Comparison of ENCODE assay signal across 10 cellular contexts in genomic region chr6:1552296-1552761, GRCh38. TPM values are rescaled to one million over a fixed set of nuclear protein-coding genes. Genes with fewer than 3 reads are reported as not detected.
DNase-seq lines count a peak whose midpoint lies in the region; ATAC-seq and TF ChIP-seq lines count a peak whose summit lies in the region.
"Had no signal": no experiment of that assay in that cellular context is flagged by ENCODE, and none has a peak within 500 bp of the region (broad histone marks: within the 10 kb centered on the region; RNA-seq: fewer than 3 reads in every experiment).

No MANE protein-coding gene starts in this region.

- no peaks in the 10 kb centered on the region for H3K27me3 ChIP-seq in suprapubic skin

- POLR2A ChIA-PET in activated CD8-positive, alpha-beta T cell treated with anti-CD3 and anti-CD28 coated beads for 36 hours (lab: Charles Lee): interaction anchor here (0.5 kb wide), 1 partner anchor 23 kb away, joined by 3 read pairs; no protein-coding TSS in a partner anchor
- POLR2A ChIA-PET in activated CD8-positive, alpha-beta T cell treated with anti-CD3 and anti-CD28 coated beads, Interleukin-2, amount 10 ng/mL, durations not matched to agents 7 days and 5 days (lab: Charles Lee): no interaction called here

- peaks cover 27% of the 10 kb centered on the region for H3K27me3 Mint-ChIP-seq in activated CD8-positive, alpha-beta T cell treated with anti-CD3 and anti-CD28 coated beads for 36 hours
- peaks cover 20% of the 10 kb centered on the region for H3K27me3 Mint-ChIP-seq in activated CD8-positive, alpha-beta T cell treated with anti-CD3 and anti-CD28 coated beads, Interleukin-2, amount 10 ng/mL, durations not matched to agents 7 days and 5 days (ENCODE audit: low read depth)

- no peaks in the 10 kb centered on the region for H3K9me3 Mint-ChIP-seq in activated CD8-positive, alpha-beta T cell treated with anti-CD3 and anti-CD28 coated beads for 36 hours
- no peaks in the 10 kb centered on the region for H3K9me3 Mint-ChIP-seq in activated CD8-positive, alpha-beta T cell treated with anti-CD3 and anti-CD28 coated beads, Interleukin-2, amount 10 ng/mL, durations not matched to agents 7 days and 5 days (ENCODE audit: insufficient read depth)

- H3K4me3 ChIP-seq in suprapubic skin: no peak overlapping the region

- H3K4me1 ChIP-seq in suprapubic skin: peaks cover 14% of the 10 kb centered on the region

- CTCF ChIA-PET in activated CD8-positive, alpha-beta T cell treated with anti-CD3 and anti-CD28 coated beads for 36 hours (lab: Charles Lee): interaction anchor here (0.7 to 1.9 kb wide), 5 partner anchors 10 to 46 kb away, joined by 3 to 7 read pairs (median 4); no protein-coding TSS in a partner anchor
- CTCF ChIA-PET in activated CD8-positive, alpha-beta T cell treated with anti-CD3 and anti-CD28 coated beads, Interleukin-2, amount 10 ng/mL, durations not matched to agents 7 days and 5 days (lab: Charles Lee): interaction anchor here (0.8 to 1.8 kb wide), 6 partner anchors 9 to 29 kb away, joined by 3 to 16 read pairs (median 6); no protein-coding TSS in a partner anchor

- H3K4me1 Mint-ChIP-seq in activated CD8-positive, alpha-beta T cell treated with anti-CD3 and anti-CD28 coated beads for 36 hours (ENCODE audit: low read depth): peaks cover 10% of the 10 kb centered on the region
- peaks cover 8% of the 10 kb centered on the region for H3K4me1 Mint-ChIP-seq in activated CD8-positive, alpha-beta T cell treated with anti-CD3 and anti-CD28 coated beads, Interleukin-2, amount 10 ng/mL, durations not matched to agents 7 days and 5 days (ENCODE audit: low read depth)

- no peak for TF ChIP-seq POLR2A in suprapubic skin (IDR thresholded peaks at IDR 0.05)

- H3K36me3 ChIP-seq in suprapubic skin: peaks cover 7% of the 10 kb centered on the region

- H3K27ac Mint-ChIP-seq in activated CD8-positive, alpha-beta T cell treated with anti-CD3 and anti-CD28 coated beads for 36 hours: no peak overlapping the region
- no peak overlapping the region for H3K27ac Mint-ChIP-seq in activated CD8-positive, alpha-beta T cell treated with anti-CD3 and anti-CD28 coated beads, Interleukin-2, amount 10 ng/mL, durations not matched to agents 7 days and 5 days
- H3K27ac Mint-ChIP-seq: nephron progenitor cell; stimulated activated memory B cell treated with anti-CD40 and anti-IgM and Interleukin-4, amounts not matched to agents 10 μg/mL and 1 μg/mL and 100 μg/mL, for 72 hours had no signal

- no peaks in the 10 kb centered on the region for H3K36me3 Mint-ChIP-seq in activated CD8-positive, alpha-beta T cell treated with anti-CD3 and anti-CD28 coated beads for 36 hours (ENCODE audit: low read depth)
- H3K36me3 Mint-ChIP-seq in activated CD8-positive, alpha-beta T cell treated with anti-CD3 and anti-CD28 coated beads, Interleukin-2, amount 10 ng/mL, durations not matched to agents 7 days and 5 days (ENCODE audit: low read depth): no peaks in the 10 kb centered on the region
- H3K36me3 Mint-ChIP-seq: stimulated activated memory B cell treated with anti-CD40 and anti-IgM and Interleukin-4, amounts not matched to agents 10 μg/mL and 1 μg/mL and 100 μg/mL, for 72 hours had no signal

- no peak for TF ChIP-seq EP300 in suprapubic skin (IDR thresholded peaks at IDR 0.05)

- ATAC-seq in activated CD8-positive, alpha-beta T cell treated with anti-CD3 and anti-CD28 coated beads for 36 hours: no peak
- ATAC-seq in activated CD8-positive, alpha-beta T cell treated with anti-CD3 and anti-CD28 coated beads, Interleukin-2, amount 10 ng/mL, durations not matched to agents 7 days and 5 days: no peak
- ATAC-seq in esophagus mucosa: peak; percentile 60
- ATAC-seq in HG02642 (IDR thresholded peaks at IDR 0.05; ENCODE audit: poor library complexity, unreplicated experiment): no peak
- ATAC-seq: stimulated activated memory B cell treated with anti-CD40 and anti-IgM and Interleukin-4, amounts not matched to agents 10 μg/mL and 1 μg/mL and 100 μg/mL, for 72 hours had no signal

- peak overlapping the region; percentile 17 for H3K27ac ChIP-seq in suprapubic skin

- DNase-seq in activated CD8-positive, alpha-beta T cell treated with anti-CD3 and anti-CD28 coated beads for 36 hours: no peak
- DNase-seq in activated CD8-positive, alpha-beta T cell treated with anti-CD3 and anti-CD28 coated beads, Interleukin-2, amount 10 ng/mL, durations not matched to agents 7 days and 5 days: no peak
- DNase-seq in NCI-H226 (peak; percentile 16), suprapubic skin (ENCODE audit: low spot score in 2 of 2) (no peak), NCI-H2081 (lab: John Stamatoyannopoulos, UW) (no peak), NCI-H748 (lab: John Stamatoyannopoulos, UW; ENCODE audit: unreplicated experiment) (no peak)
- DNase-seq: nephron progenitor cell had no signal

- no peak overlapping the region for H3K4me3 Mint-ChIP-seq in activated CD8-positive, alpha-beta T cell treated with anti-CD3 and anti-CD28 coated beads for 36 hours
- no peak overlapping the region for H3K4me3 Mint-ChIP-seq in activated CD8-positive, alpha-beta T cell treated with anti-CD3 and anti-CD28 coated beads, Interleukin-2, amount 10 ng/mL, durations not matched to agents 7 days and 5 days
- H3K4me3 Mint-ChIP-seq: nephron progenitor cell; stimulated activated memory B cell treated with anti-CD40 and anti-IgM and Interleukin-4, amounts not matched to agents 10 μg/mL and 1 μg/mL and 100 μg/mL, for 72 hours had no signal

- 80% methylated on average over 4 of the region's 4 CpGs for WGBS in suprapubic skin

- peak; percentile 28 for TF ChIP-seq CTCF in activated CD8-positive, alpha-beta T cell treated with anti-CD3 and anti-CD28 coated beads for 36 hours (IDR thresholded peaks at IDR 0.05)
- TF ChIP-seq CTCF in suprapubic skin (IDR thresholded peaks at IDR 0.05): peak in 1 of 2 donors; percentile 24

- H3K9me3 ChIP-seq in suprapubic skin: no peaks in the 10 kb centered on the region

- intact Hi-C loops in activated CD8-positive, alpha-beta T cell treated with anti-CD3 and anti-CD28 coated beads for 36 hours (cut with micrococcal nuclease): no loop called here

RNA-seq across cellular contexts. Expression of gene FOXC1, which starts 57.4 kb away (rescaled TPM):
- under 1 TPM in 1 of 2 experiments, not detected in 1; 0.16 TPM for total RNA-seq in activated CD8-positive, alpha-beta T cell treated with anti-CD3 and anti-CD28 coated beads for 36 hours
- total RNA-seq in activated CD8-positive, alpha-beta T cell treated with anti-CD3 and anti-CD28 coated beads, Interleukin-2, amount 10 ng/mL, durations not matched to agents 7 days and 5 days: not detected
- total RNA-seq in esophagus mucosa: 6.5 TPM
- total RNA-seq in suprapubic skin: 10 to 100 TPM; 14.5 to 35.8 (median 21.4) TPM
